Comparison of ENCODE assay signal across 8 cellular contexts in the genomic region with DNA sequence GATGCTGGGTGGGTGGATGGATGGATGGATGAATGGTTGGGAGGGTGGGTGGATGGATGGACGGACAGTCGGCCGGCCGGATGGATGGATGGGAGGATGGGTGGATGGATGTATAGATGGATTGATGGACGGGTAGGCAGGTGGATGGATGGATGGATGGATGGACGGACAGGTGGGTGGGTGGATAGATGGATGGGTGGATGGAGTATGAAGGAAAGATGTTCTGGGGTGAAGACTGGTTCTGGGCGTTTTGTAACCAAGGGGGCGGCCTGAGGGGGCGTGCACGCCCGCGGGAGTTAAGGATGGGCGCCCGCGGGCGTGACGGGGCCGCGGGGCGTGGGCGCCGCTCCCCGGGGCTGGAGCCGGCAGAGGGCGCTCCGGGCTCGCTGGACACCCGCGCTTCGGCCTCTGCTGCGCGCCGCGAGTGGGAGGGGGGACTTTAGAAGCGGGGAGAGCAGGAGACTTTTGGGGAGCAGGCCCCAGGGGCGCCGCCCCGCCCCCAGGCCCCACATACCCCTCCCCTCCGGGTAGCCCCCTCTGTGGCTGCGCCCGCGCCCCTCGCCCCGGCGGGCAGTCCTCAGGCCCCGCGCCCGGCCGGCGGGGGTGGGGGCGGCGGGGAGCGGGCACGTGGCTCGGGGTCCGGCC. TPM values are rescaled to one million over a fixed set of nuclear protein-coding genes. Genes with fewer than 3 reads are reported as not detected.
DNase-seq lines count a peak whose midpoint lies in the region; ATAC-seq, FAIRE-seq and TF ChIP-seq lines count a peak whose summit lies in the region.

Gene NECAB2 (plus strand): TSS at position 407 of the 645 bp plus-strand sequence. CDS start 405 bp downstream, outside the sequence.

- H3K27ac ChIP-seq in caudate nucleus (ENCODE audit: low read depth, low read length): peak within 1 kb of the TSS; percentile 59
- H3K27ac ChIP-seq in kidney (ENCODE audit: low read depth in 2 of 2, low read length in 2 of 2): no peak within 1 kb of the TSS

- intact Hi-C loops in kidney (cut with DNase I): loop anchor here (10.0 kb wide), 1 partner anchor 87 kb away; no protein-coding TSS in a partner anchor

- H3K27ac Mint-ChIP-seq in stimulated activated naive CD8-positive, alpha-beta T cell treated with anti-CD3 and anti-CD28 coated beads, Interleukin-15, amount 100 ng/mL, for 72 hours: no peak within 1 kb of the TSS

- no peak within 1 kb of the TSS for H3K4me3 ChIP-seq in kidney (ENCODE audit: low read length in 2 of 2)

- H3K4me1 ChIP-seq in kidney (ENCODE audit: control insufficient read depth in 1 of 2, insufficient read depth in 1 of 2, low read depth in 1 of 2, low read length in 2 of 2): no peaks in the 10 kb centered on the region

- ATAC-seq in stimulated activated naive CD8-positive, alpha-beta T cell treated with anti-CD3 and anti-CD28 coated beads, Interleukin-15, amount 100 ng/mL, for 72 hours: peak; percentile 35

- no peaks in the 10 kb centered on the region for H3K9me3 ChIP-seq in kidney (ENCODE audit: control insufficient read depth in 1 of 2, low read length in 2 of 2)

- H3K4me1 Mint-ChIP-seq in stimulated activated naive CD8-positive, alpha-beta T cell treated with anti-CD3 and anti-CD28 coated beads, Interleukin-15, amount 100 ng/mL, for 72 hours: peaks cover 17% of the 10 kb centered on the region

- H3K36me3 ChIP-seq in kidney (ENCODE audit: control insufficient read depth in 1 of 2, insufficient read depth in 2 of 2, low read length in 2 of 2): peaks cover 0 to 2% of the 10 kb centered on the region in 2 donors

- H3K4me3 Mint-ChIP-seq in stimulated activated naive CD8-positive, alpha-beta T cell treated with anti-CD3 and anti-CD28 coated beads, Interleukin-15, amount 100 ng/mL, for 72 hours: peak within 1 kb of the TSS; percentile 67

- no peaks in the 10 kb centered on the region for H3K9me3 Mint-ChIP-seq in stimulated activated naive CD8-positive, alpha-beta T cell treated with anti-CD3 and anti-CD28 coated beads, Interleukin-15, amount 100 ng/mL, for 72 hours

- peak; percentile 30 to 31 for DNase-seq in activated CD4-positive, alpha-beta T cell treated with anti-CD3 and anti-CD28 coated beads, Interleukin-2, amount 50 U/mL, for 48 hours
- no peak for DNase-seq in activated CD4-positive, alpha-beta T cell treated with anti-CD3 and anti-CD28 coated beads for 1 hour
- DNase-seq in NCI-H1105 (lab: John Stamatoyannopoulos, UW) (peak; percentile 1), caudate nucleus (lab: John Stamatoyannopoulos, UW) (peak in 12 of 61 donors; percentile 8 to 75 (median 29)), kidney (peak; percentile 77), foreskin melanocyte (no peak), MV-4-11 (lab: John Stamatoyannopoulos, UW) (no peak)
- DNase-seq in stimulated activated naive CD8-positive, alpha-beta T cell treated with anti-CD3 and anti-CD28 coated beads, Interleukin-15, amount 100 ng/mL, for 72 hours: peak; percentile 35 to 38

- TF ChIP-seq CTCF in kidney (IDR thresholded peaks at IDR 0.05; ENCODE audit: borderline replicate concordance, extremely low read depth, insufficient read depth): peak; percentile 46

- FAIRE-seq in kidney (lab: Jason Lieb, UNC): no peak

- H3K27me3 Mint-ChIP-seq in stimulated activated naive CD8-positive, alpha-beta T cell treated with anti-CD3 and anti-CD28 coated beads, Interleukin-15, amount 100 ng/mL, for 72 hours: peaks cover 47% of the 10 kb centered on the region

- no peak within 1 kb of the TSS for H3K9ac ChIP-seq in kidney (ENCODE audit: low read length in 2 of 2)

RNA-seq across cellular contexts. Expression of gene NECAB2, which starts in this region (rescaled TPM):
- 0.82 TPM for total RNA-seq in kidney
- 47.0 TPM for polyA plus RNA-seq in kidney (ENCODE audit: insufficient read depth, low read depth, low replicate concordance)

Comparison
In these comparisons a context has a peak if more than half of its experiments do, and no peak if none do; other contexts are left out.
1. DNase-seq: peak in activated CD4-positive, alpha-beta T cell treated with anti-CD3 and anti-CD28 coated beads, Interleukin-2, amount 50 U/mL, for 48 hours (2 of 2), NCI-H1105 (single experiment), kidney (single experiment) and stimulated activated naive CD8-positive, alpha-beta T cell treated with anti-CD3 and anti-CD28 coated beads, Interleukin-15, amount 100 ng/mL, for 72 hours (2 of 2); none in activated CD4-positive, alpha-beta T cell treated with anti-CD3 and anti-CD28 coated beads for 1 hour (single experiment), foreskin melanocyte (single experiment) and MV-4-11 (single experiment).